In genomic region chr11:14262271-14262846, GRCh38 we compare ENCODE assay signal across 1 cellular context.
TF ChIP-seq lines count a peak whose summit lies in the region.

No MANE protein-coding gene starts in this region.

TF ChIP-seq in WTC11, 78 proteins besides CTCF, POLR2A, EP300 and RAD21 (continued from another document):
- peak; percentile 41; the same call in 1 of the 2 replicates for TF ChIP-seq MAX (CRISPR knock-in tag; IDR thresholded peaks at IDR 0.05)
